8 cellular contexts compared by ENCODE assay signal in the genomic region with DNA sequence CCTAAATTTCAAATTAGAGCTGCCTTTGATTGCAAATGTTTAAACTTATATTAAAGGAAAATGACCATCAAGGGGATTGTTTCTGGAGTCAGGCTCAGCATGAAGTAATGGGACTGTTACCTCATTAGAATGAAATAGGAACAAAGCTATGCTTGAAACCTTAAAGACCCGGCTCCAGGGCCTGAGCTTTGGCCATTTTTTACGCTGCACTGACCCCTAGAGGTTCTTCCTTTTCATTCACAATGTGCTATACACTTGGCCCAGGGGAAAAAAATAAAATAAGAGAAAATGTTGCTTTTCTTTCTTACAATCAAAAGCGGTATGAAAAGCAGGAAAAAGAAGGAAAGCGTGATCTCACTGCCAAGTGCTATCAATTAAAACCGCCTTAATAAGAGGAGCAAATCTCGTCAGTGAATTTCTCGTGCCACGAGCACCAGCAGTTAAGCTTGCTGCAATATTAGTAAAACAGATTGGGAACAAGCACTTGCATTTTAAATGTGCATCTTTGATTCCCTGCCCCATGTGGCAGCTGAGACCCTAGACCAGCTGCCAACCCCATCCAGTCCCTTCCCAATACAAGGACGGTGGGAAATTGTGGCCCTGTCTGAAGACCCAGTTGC.
DNase-seq lines count a peak whose midpoint lies in the region; ATAC-seq and TF ChIP-seq lines count a peak whose summit lies in the region.

No MANE protein-coding gene starts in this region.

- DNase-seq in DMS53 treated with DMSO at 0.1 percent for 48 hours (lab: John Stamatoyannopoulos, UW; ENCODE audit: unreplicated experiment) (peak; percentile 74), NCI-H510A (lab: John Stamatoyannopoulos, UW) (peak; percentile 5), body of pancreas (peak in 1 of 4 donors; percentile 27), left kidney (ENCODE audit: low read depth, low spot score) (peak; percentile 84), SHP77 treated with DMSO at 0.1 percent for 48 hours (lab: John Stamatoyannopoulos, UW) (no peak), spleen (no peak)

- no peaks in the 10 kb centered on the region for H3K27me3 ChIP-seq in body of pancreas
- H3K27me3 ChIP-seq in spleen (replicated peaks in 1 of 7), result no peaks in the 10 kb centered on the region

- no peak overlapping the region for H3K27ac ChIP-seq in body of pancreas
- no peak overlapping the region for H3K27ac ChIP-seq in spleen

- intact Hi-C loops in body of pancreas (cut with DNase I) (no loop called here), spleen (cut with DNase I; ENCODE audit: low total_unique reads) (no loop called here)

- no peaks in the 10 kb centered on the region for H3K4me1 ChIP-seq in body of pancreas
- no peaks in the 10 kb centered on the region for H3K4me1 ChIP-seq in spleen

- H3K36me3 ChIP-seq in body of pancreas (replicated peaks in 1 of 2; ENCODE audit: insufficient read depth in 1 of 2, low read depth in 2 of 2) (no peaks in the 10 kb centered on the region), spleen (no peaks in the 10 kb centered on the region)

- TF ChIP-seq POLR2A in body of pancreas (IDR thresholded peaks at IDR 0.05) (no peak), spleen (IDR thresholded peaks at IDR 0.05) (no peak)

- ATAC-seq in GM19328 (IDR thresholded peaks at IDR 0.05; ENCODE audit: unreplicated experiment) (peak; percentile 68), HG03159 (IDR thresholded peaks at IDR 0.05; ENCODE audit: unreplicated experiment) (peak; percentile 87), body of pancreas (no peak)

- TF ChIP-seq CTCF in body of pancreas (IDR thresholded peaks at IDR 0.05), result peak in 5 of 7 experiments; percentile 21 to 37 (median 28)
- TF ChIP-seq CTCF in spleen (IDR thresholded peaks at IDR 0.05 in 8 of 11, conservative IDR thresholded peaks at IDR 0.05 in 3 of 11), result peak in 4 of 11 experiments; percentile 7 to 38 (median 22)

- H3K9me3 ChIP-seq in body of pancreas, result no peaks in the 10 kb centered on the region
- no peaks in the 10 kb centered on the region for H3K9me3 ChIP-seq in spleen

- H3K4me3 ChIP-seq in body of pancreas (no peak overlapping the region), spleen (no peak overlapping the region)

- WGBS in body of pancreas, 2 donors, result 65 to 72% methylated on average over 9 of the region's 9 CpGs
- WGBS in spleen, 5 donors, result 73 to 78% (median 76%) methylated on average over 9 of the region's 9 CpGs

Comparison
In these comparisons a context has a peak if more than half of its experiments do, and no peak if none do; other contexts are left out.
1. DNase-seq: peak in DMS53 treated with DMSO at 0.1 percent for 48 hours (single experiment), NCI-H510A (single experiment) and left kidney (single experiment); none in SHP77 treated with DMSO at 0.1 percent for 48 hours (single experiment) and spleen (single experiment).